Comparison of ENCODE assay signal across 22 cellular contexts in the genomic region with DNA sequence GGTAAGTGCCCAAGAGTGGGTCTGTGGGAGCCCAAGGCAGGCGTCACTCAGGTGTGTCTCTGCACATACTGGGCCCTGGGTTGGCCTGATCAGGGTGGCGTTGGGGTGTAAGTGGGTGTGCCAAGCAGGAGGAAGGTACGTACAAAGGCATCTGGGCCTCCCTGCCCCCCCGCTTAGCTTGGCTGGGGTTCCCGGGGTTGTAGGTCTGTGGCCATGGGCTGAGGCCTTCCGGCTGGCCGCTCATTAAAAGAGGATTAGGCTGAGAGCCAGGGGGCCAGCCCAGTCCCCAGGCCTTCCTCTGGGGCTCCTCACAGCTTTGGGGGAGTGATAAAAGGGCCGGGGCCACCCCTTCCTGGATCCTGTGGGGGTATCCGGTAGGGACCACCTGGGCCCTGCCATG. TPM values are rescaled to one million over a fixed set of nuclear protein-coding genes. Genes with fewer than 3 reads are reported as not detected.
A peak's percentile ranks its signal among the peaks of the same experiment; 100 is the strongest.
DNase-seq lines count a peak whose midpoint lies in the region; ATAC-seq and TF ChIP-seq lines count a peak whose summit lies in the region.
"Had no signal": no experiment of that assay in that cellular context is flagged by ENCODE, and none has a peak within 500 bp of the region (broad histone marks: within the 10 kb centered on the region; RNA-seq: fewer than 3 reads in every experiment).

No MANE protein-coding gene starts in this region.

- H3K27ac ChIP-seq in heart left ventricle: peak overlapping the region; percentile 29 to 92 (median 83)
- H3K27ac ChIP-seq in left ventricle myocardium inferior (replicated peaks): peak overlapping the region; percentile 88
- peak overlapping the region; percentile 46 to 83 for H3K27ac ChIP-seq in prostate gland
- H3K27ac ChIP-seq in ovary: peak overlapping the region in 1 of 2 donors; percentile 12

- 52 to 64% (median 58%) methylated on average over 6 to 9 of the region's 9 CpGs for WGBS in heart left ventricle, 4 donors
- 43% methylated on average over 9 of the region's 9 CpGs for whole genome bisulfite sequencing in prostate gland
- 60 to 64% (median 63%) methylated on average over 9 of the region's 9 CpGs for WGBS in ovary, 3 donors

- no peak for TF ChIP-seq EP300 in ovary (IDR thresholded peaks at IDR 0.05)

- no peaks in the 10 kb centered on the region for H3K9me3 ChIP-seq in heart left ventricle
- H3K9me3 ChIP-seq in left ventricle myocardium inferior (replicated peaks): no peaks in the 10 kb centered on the region
- no peaks in the 10 kb centered on the region for H3K9me3 ChIP-seq in prostate gland
- H3K9me3 ChIP-seq in ovary: no peaks in the 10 kb centered on the region

- H3K36me3 ChIP-seq in heart left ventricle (no peaks in the 10 kb centered on the region), left ventricle myocardium inferior (no peaks in the 10 kb centered on the region), prostate gland (no peaks in the 10 kb centered on the region), ovary (no peaks in the 10 kb centered on the region)

- H3K27me3 ChIP-seq in heart left ventricle: no peaks in the 10 kb centered on the region
- no peaks in the 10 kb centered on the region for H3K27me3 ChIP-seq in left ventricle myocardium inferior (ENCODE audit: low read depth)
- H3K27me3 ChIP-seq in prostate gland (replicated peaks; ENCODE audit: insufficient read depth): no peaks in the 10 kb centered on the region
- H3K27me3 ChIP-seq in ovary: no peaks in the 10 kb centered on the region

- DNase-seq in heart left ventricle (peak in 4 of 5 donors; percentile 47 to 70 (median 62)), cardiac septum (ENCODE audit: low spot score) (no peak), left ventricle myocardium inferior (peak; percentile 41), prostate gland (ENCODE audit: low spot score) (no peak), ovary (no peak), NCI-H1105 (lab: John Stamatoyannopoulos, UW) (no peak)
- DNase-seq in activated naive CD4-positive, alpha-beta T cell treated with Interleukin-2 at 50 U/mL for 16 hours: no peak
- DNase-seq: activated CD4-positive, alpha-beta T cell treated with anti-CD3 and anti-CD28 coated beads for 48 hours; activated naive CD8-positive, alpha-beta T cell treated with anti-CD3 and anti-CD28 coated beads, Interleukin-2, amount 10 ng/mL, durations not matched to agents 7 days and 5 days; activated T-cell treated with anti-CD3 and anti-CD28 coated beads for 4 hours; H7; kidney glomerular epithelial cell; naive B cell; NCI-H2107; NK-92 treated with Interleukin-12 subunit alpha and Interleukin-12 subunit beta, amount 100 ng/mL, for 24 hours had no signal

- H3K4me1 ChIP-seq in heart left ventricle: peaks cover 35 to 95% (median 82%) of the 10 kb centered on the region in 12 donors
- peaks cover 98% of the 10 kb centered on the region for H3K4me1 ChIP-seq in left ventricle myocardium inferior
- peaks cover 47% of the 10 kb centered on the region for H3K4me1 ChIP-seq in prostate gland (replicated peaks)
- peaks cover 24% of the 10 kb centered on the region for H3K4me1 ChIP-seq in ovary (ENCODE audit: insufficient read depth)

- ATAC-seq in heart left ventricle: peak in 2 of 4 donors; percentile 6 to 40
- no peak for ATAC-seq in HG02970 (IDR thresholded peaks at IDR 0.05; ENCODE audit: low FRiP score, unreplicated experiment)
- ATAC-seq: sciatic nerve; stimulated activated memory B cell treated with anti-CD40 and anti-IgM and Interleukin-4, amounts not matched to agents 10 μg/mL and 1 μg/mL and 100 μg/mL, for 72 hours had no signal

- TF ChIP-seq POLR2A in heart left ventricle (IDR thresholded peaks at IDR 0.05) (no peak), prostate gland (IDR thresholded peaks at IDR 0.05) (no peak), ovary (IDR thresholded peaks at IDR 0.05) (no peak)

- no peak overlapping the region for H3K4me3 ChIP-seq in heart left ventricle
- H3K4me3 ChIP-seq in left ventricle myocardium inferior: no peak overlapping the region
- no peak overlapping the region for H3K4me3 ChIP-seq in prostate gland
- H3K4me3 ChIP-seq in ovary: no peak overlapping the region

- TF ChIP-seq CTCF in heart left ventricle (IDR thresholded peaks at IDR 0.05) (no peak), left ventricle myocardium inferior (IDR thresholded peaks at IDR 0.05; ENCODE audit: borderline replicate concordance) (no peak), prostate gland (IDR thresholded peaks at IDR 0.05) (no peak), ovary (IDR thresholded peaks at IDR 0.05) (no peak)

- intact Hi-C loops in heart left ventricle (cut with DNase I): no loop called here
- intact Hi-C loops in cardiac septum (cut with DNase I): no loop called here
- intact Hi-C loops in left ventricle myocardium inferior (cut with micrococcal nuclease): no loop called here
- intact Hi-C loops in prostate gland (cut with DNase I): no loop called here
- intact Hi-C loops in ovary (cut with DNase I): no loop called here

RNA-seq across cellular contexts. Expression of a gene that starts 13.3 kb away (rescaled TPM):
- total RNA-seq in heart left ventricle (10 to 100 TPM in 6 of 9 donors, 1 to 10 TPM in 3; 6.1 to 94.1 (median 11.3) TPM), cardiac septum (10.0 TPM), left ventricle myocardium inferior (10.2 TPM), prostate gland (10 to 100 TPM; 43.3 to 71.8 TPM), ovary (10 to 100 TPM in 2 of 7 donors, 1 to 10 TPM in 5; 1.9 to 31.5 (median 7.2) TPM)
- polyA plus RNA-seq in heart left ventricle (10 to 100 TPM in 1 of 2 donors, 1 to 10 TPM in 1; 9.3 to 23.9 TPM), ovary (1 to 10 TPM; 3.5 to 8.3 TPM)
- total RNA-seq: CD4-positive, alpha-beta memory T cell had no signal
- polyA plus RNA-seq: CD4-positive, alpha-beta memory T cell; IgD-negative memory B cell had no signal

RNA-seq across cellular contexts. Expression of a gene that starts 23.0 kb away (rescaled TPM):
- total RNA-seq in heart left ventricle: under 1 TPM in 1 of 9 donors, not detected in 8; 0.40 TPM
- not detected for polyA plus RNA-seq in heart left ventricle
- not detected for total RNA-seq in cardiac septum
- total RNA-seq in left ventricle myocardium inferior: not detected
- not detected for total RNA-seq in prostate gland
- not detected for total RNA-seq in ovary
- not detected for polyA plus RNA-seq in ovary
- total RNA-seq: A172; activated naive CD8-positive, alpha-beta T cell treated with anti-CD3 and anti-CD28 coated beads, Interleukin-2, amount 10 ng/mL, durations not matched to agents 7 days and 5 days; CD4-positive, alpha-beta memory T cell; Daoy; H7; sciatic nerve had no signal
- polyA plus RNA-seq: CD4-positive, alpha-beta memory T cell; IgD-negative memory B cell had no signal

RNA-seq across cellular contexts. Expression of a gene that starts 36.7 kb away (rescaled TPM):
- total RNA-seq in heart left ventricle (10 to 100 TPM in 3 of 9 donors, 1 to 10 TPM in 6; 3.6 to 14.8 (median 8.4) TPM), cardiac septum (6.6 TPM), left ventricle myocardium inferior (10.4 TPM), prostate gland (1 to 10 TPM in 1 of 2 donors, under 1 TPM in 1; 0.41 to 4.0 TPM), ovary (10 to 100 TPM in 2 of 7 donors, 1 to 10 TPM in 5; 3.0 to 10.9 (median 8.3) TPM)
- polyA plus RNA-seq in heart left ventricle (1 to 10 TPM; 1.0 to 8.8 TPM), ovary (1 to 10 TPM; 1.6 to 6.6 TPM)
- total RNA-seq: A172; activated naive CD8-positive, alpha-beta T cell treated with anti-CD3 and anti-CD28 coated beads, Interleukin-2, amount 10 ng/mL, durations not matched to agents 7 days and 5 days; CD4-positive, alpha-beta memory T cell; Daoy had no signal
- polyA plus RNA-seq: CD4-positive, alpha-beta memory T cell; IgD-negative memory B cell had no signal

Comparison
In these comparisons a context has a peak if more than half of its experiments do, and no peak if none do; other contexts are left out.
1. DNase-seq: peak in heart left ventricle (4 of 5) and left ventricle myocardium inferior (single experiment); none in cardiac septum (single experiment), prostate gland (single experiment), activated naive CD4-positive, alpha-beta T cell treated with Interleukin-2 at 50 U/mL for 16 hours (single experiment), ovary (0 of 5) and NCI-H1105 (single experiment).